Comparison of ENCODE assay signal across 23 cellular contexts in the genomic region with DNA sequence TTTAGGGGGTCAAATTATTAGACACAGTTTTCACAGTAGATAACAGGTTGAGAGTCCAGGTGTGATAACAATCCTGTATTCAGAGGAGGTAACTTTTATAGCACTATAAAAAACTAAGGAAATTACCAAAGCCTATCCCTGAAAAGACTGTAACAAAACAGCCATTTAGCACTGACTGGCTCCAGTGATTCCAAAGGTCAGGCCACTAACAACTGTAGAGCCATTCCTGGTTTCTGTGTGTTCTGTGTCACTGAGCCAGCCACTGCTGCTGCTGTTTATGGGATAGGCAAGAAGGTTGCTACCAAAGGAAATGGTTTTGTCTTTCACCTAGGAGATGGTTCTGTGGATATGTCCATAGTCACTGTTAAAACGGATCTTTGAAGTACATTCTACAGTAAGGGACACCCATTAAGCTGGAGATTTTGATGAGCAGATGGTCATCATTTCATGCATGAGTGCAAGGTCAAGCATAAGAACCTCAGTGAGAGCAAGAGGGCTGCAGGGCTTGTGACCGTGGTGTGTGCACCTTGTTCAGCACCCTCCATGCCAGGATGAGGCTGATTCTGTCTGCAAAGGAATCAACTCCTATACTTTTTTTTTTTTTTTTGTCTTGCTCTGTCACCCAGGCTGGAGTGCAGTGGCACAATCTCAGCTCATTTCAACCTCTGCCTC. TPM values are rescaled to one million over a fixed set of nuclear protein-coding genes. Genes with fewer than 3 reads are reported as not detected.
DNase-seq lines count a peak whose midpoint lies in the region; ATAC-seq and TF ChIP-seq lines count a peak whose summit lies in the region.
"Had no signal": no experiment of that assay in that cellular context is flagged by ENCODE, and none has a peak within 500 bp of the region (broad histone marks: within the 10 kb centered on the region; RNA-seq: fewer than 3 reads in every experiment).

No MANE protein-coding gene starts in this region.

- dilution Hi-C loops in mammary epithelial cell (cut with HindIII; ENCODE audit: low sequenced_read_pairs), result no loop called here

- no peak overlapping the region for H3K4me3 Mint-ChIP-seq in MCF 10A (ENCODE audit: unreplicated experiment)
- H3K4me3 Mint-ChIP-seq: activated naive CD8-positive, alpha-beta T cell; central memory CD8-positive, alpha-beta T cell had no signal

- TF ChIP-seq CTCF in MCF 10A (IDR thresholded peaks at IDR 0.05; ENCODE audit: unreplicated experiment) (no peak), mammary epithelial cell (conservative IDR thresholded peaks at IDR 0.05 in 1 of 2, IDR thresholded peaks at IDR 0.05 in 1 of 2; ENCODE audit: extremely low read depth in 1 of 2, insufficient read depth in 1 of 2, low read depth in 1 of 2, low read length in 2 of 2) (no peak), WERI-Rb-1 (IDR thresholded peaks at IDR 0.05; ENCODE audit: low read depth, low read length) (no peak), prostate gland (IDR thresholded peaks at IDR 0.05) (no peak)

- TSS peak; percentile 22 for BruUV-seq in MCF 10A (replicated peaks; lab: Mats Ljungman, UMichigan)
- no TSS peak for BruUV-seq in mammary epithelial cell (replicated peaks; lab: Mats Ljungman, UMichigan)

- H3K9ac ChIP-seq in mammary epithelial cell (ENCODE audit: insufficient read depth, low read length), result no peak overlapping the region
- H3K9ac ChIP-seq: GM23248 had no signal

- no peaks in the 10 kb centered on the region for H3K9me3 Mint-ChIP-seq in MCF 10A (ENCODE audit: unreplicated experiment)
- H3K9me3 Mint-ChIP-seq: central memory CD8-positive, alpha-beta T cell had no signal

- H3K79me2 ChIP-seq in mammary epithelial cell (ENCODE audit: insufficient read depth, low read length), result peaks cover 3% of the 10 kb centered on the region

- DNase-seq in MCF 10A (ENCODE audit: unreplicated experiment) (no peak), mammary epithelial cell (no peak), WERI-Rb-1 (peak; percentile 19), left lobe of liver (ENCODE audit: low spot score) (no peak), prostate gland (ENCODE audit: low spot score) (no peak), NAMALWA (ENCODE audit: low spot score) (no peak), posterior vena cava (ENCODE audit: low spot score) (no peak)
- no peak for DNase-seq in stimulated activated CD4-positive, alpha-beta T cell treated with anti-CD3 and anti-CD28 coated beads, Interleukin-4, amount 100 ng/mL, for 24 hours
- DNase-seq: effector CD4-positive, alpha-beta T cell; GM23248; heart left ventricle; mesenchymal stem cell; MM.1S; NCI-H1417 treated with DMSO at 0.1 percent for 48 hours; NCI-H510A; SJCRH30; stimulated activated CD4-positive, alpha-beta T cell treated with anti-CD3 and anti-CD28 coated beads, Interleukin-2, amount 100 ng/mL, for 48 hours; stimulated activated naive CD4-positive, alpha-beta T cell; T-helper 1 cell; testis had no signal

- no peak overlapping the region for H3K27ac Mint-ChIP-seq in MCF 10A (ENCODE audit: low read depth, unreplicated experiment)
- H3K27ac Mint-ChIP-seq: activated naive CD8-positive, alpha-beta T cell had no signal

- H3K4me1 Mint-ChIP-seq in MCF 10A (ENCODE audit: insufficient read depth, unreplicated experiment), result no peaks in the 10 kb centered on the region
- H3K4me1 Mint-ChIP-seq: central memory CD8-positive, alpha-beta T cell had no signal

- H3K4me3 ChIP-seq in mammary epithelial cell (replicated peaks in 1 of 3; ENCODE audit: insufficient read depth in 1 of 3, low read depth in 2 of 3, low read length in 3 of 3) (no peak overlapping the region), WERI-Rb-1 (ENCODE audit: low read depth, low read length) (no peak overlapping the region), prostate gland (no peak overlapping the region)
- H3K4me3 ChIP-seq: GM23248, heart left ventricle, SJCRH30, testis had no signal

- ATAC-seq in left lobe of liver, result peak; percentile 96
- ATAC-seq: heart left ventricle had no signal

- H2AFZ ChIP-seq in mammary epithelial cell (ENCODE audit: low read depth, low read length), result no peak overlapping the region
- H2AFZ ChIP-seq: GM23248 had no signal

- intact Hi-C loops in MCF 10A (cut with micrococcal nuclease) (no loop called here), mammary epithelial cell (cut with micrococcal nuclease) (no loop called here), prostate gland (cut with DNase I) (no loop called here), posterior vena cava (cut with DNase I) (loop anchor here in 1 of 2 donors (5.0 kb wide), 1 partner anchor 172 kb away; no protein-coding TSS in a partner anchor)

- in situ Hi-C loops in mammary epithelial cell (cut with MboI; ENCODE audit: low sequenced_read_pairs in 2 of 2), result no loop called here

- H3K36me3 ChIP-seq in mammary epithelial cell (ENCODE audit: insufficient read depth, low read length) (peaks cover 21% of the 10 kb centered on the region), WERI-Rb-1 (no peaks in the 10 kb centered on the region), prostate gland (no peaks in the 10 kb centered on the region)

- POLR2A ChIA-PET in MCF 10A (lab: Yijun Ruan, JAX), result no interaction called here

- no peak for TF ChIP-seq POLR2A in prostate gland (IDR thresholded peaks at IDR 0.05)

- H3K9me3 ChIP-seq in mammary epithelial cell (replicated peaks; ENCODE audit: insufficient read depth, low read length) (no peaks in the 10 kb centered on the region), WERI-Rb-1 (ENCODE audit: severe bottlenecking) (no peaks in the 10 kb centered on the region), prostate gland (no peaks in the 10 kb centered on the region)
- H3K9me3 ChIP-seq: heart left ventricle, SJCRH30, testis had no signal

- 100% methylated on average over 2 of the region's 2 CpGs for WGBS in mammary epithelial cell (ENCODE audit: low coverage, missing lambda C conversion rate)
- 59% methylated on average over 2 of the region's 2 CpGs for WGBS in prostate gland

- H4K20me1 ChIP-seq in mammary epithelial cell (ENCODE audit: insufficient read depth, low read length), result no peaks in the 10 kb centered on the region

- H3K4me2 ChIP-seq in mammary epithelial cell (ENCODE audit: insufficient read depth, low read depth, low read length), result no peak overlapping the region

- H3K27me3 Mint-ChIP-seq in MCF 10A (ENCODE audit: insufficient read depth, unreplicated experiment), result no peaks in the 10 kb centered on the region
- H3K27me3 Mint-ChIP-seq: activated naive CD8-positive, alpha-beta T cell; central memory CD8-positive, alpha-beta T cell had no signal

- H3K36me3 Mint-ChIP-seq in MCF 10A (ENCODE audit: insufficient read depth, unreplicated experiment), result peaks cover 45% of the 10 kb centered on the region

- H3K4me1 ChIP-seq in mammary epithelial cell (ENCODE audit: insufficient read depth, low read length) (no peaks in the 10 kb centered on the region), prostate gland (replicated peaks) (no peaks in the 10 kb centered on the region)
- H3K4me1 ChIP-seq: heart left ventricle, SJCRH30, testis had no signal

- CTCF ChIA-PET in MCF 10A (lab: Yijun Ruan, JAX) (interaction anchor here (0.5 to 1.9 kb wide), 4 partner anchors 12 to 988 kb away, joined by 3 to 7 read pairs (median 3); no protein-coding TSS in a partner anchor), mammary epithelial cell (lab: Charles Lee; ENCODE audit: low non-redundant PET) (no interaction called here)

- no peak overlapping the region for H3K27ac ChIP-seq in mammary epithelial cell (ENCODE audit: insufficient read depth, low read depth, low read length)
- peak overlapping the region; percentile 45; the same call in 1 of the 2 replicates for H3K27ac ChIP-seq in WERI-Rb-1
- H3K27ac ChIP-seq in prostate gland, result no peak overlapping the region
- H3K27ac ChIP-seq: C4-2B, GM23248, heart left ventricle, SJCRH30, testis had no signal

- H3K27me3 ChIP-seq in mammary epithelial cell (ENCODE audit: insufficient read depth, low read length) (no peaks in the 10 kb centered on the region), WERI-Rb-1 (ENCODE audit: insufficient read depth, low read depth, severe bottlenecking) (no peaks in the 10 kb centered on the region), prostate gland (replicated peaks; ENCODE audit: insufficient read depth) (no peaks in the 10 kb centered on the region)
- H3K27me3 ChIP-seq: heart left ventricle, SJCRH30, testis had no signal

RNA-seq across cellular contexts. Expression of a gene that starts 17.5 kb away (rescaled TPM):
- total RNA-seq in MCF 10A (2022) (9.1 and 14.3 TPM in 2 replicates), mammary epithelial cell (10 to 100 TPM in 1 of 2 donors, 1 to 10 TPM in 1; 4.8 to 11.2 TPM), left lobe of liver (4.3 TPM), prostate gland (1 to 10 TPM; 2.8 to 6.8 TPM), posterior vena cava (1 to 10 TPM; 4.1 to 6.1 TPM)
- polyA plus RNA-seq in mammary epithelial cell, result 24.2 TPM
- 74.5 TPM for polyA minus RNA-seq in mammary epithelial cell
